Comparison of ENCODE assay signal across 8 cellular contexts in genomic region chr5:31530541-31531265, GRCh38. TPM values are rescaled to one million over a fixed set of nuclear protein-coding genes. Genes with fewer than 3 reads are reported as not detected.
DNase-seq lines count a peak whose midpoint lies in the region; ATAC-seq and TF ChIP-seq lines count a peak whose summit lies in the region.

No MANE protein-coding gene starts in this region.

- DNase-seq in NB4 (ENCODE audit: low read depth) (peak; percentile 71), OCI-M2 (lab: John Stamatoyannopoulos, UW; ENCODE audit: unreplicated experiment) (no peak), T-helper 9 cell (no peak), medulla oblongata (ENCODE audit: extremely low spot score) (no peak)

- H3K27me3 ChIP-seq in DOHH2 (ENCODE audit: control insufficient read depth, low read length) (no peaks in the 10 kb centered on the region), ectodermal cell (ENCODE audit: control insufficient read depth, insufficient read depth, low read length, poor library complexity, severe bottlenecking) (no peaks in the 10 kb centered on the region), neuron (ENCODE audit: insufficient read depth, low read length) (no peaks in the 10 kb centered on the region)

- no peaks in the 10 kb centered on the region for H3K9me3 ChIP-seq in DOHH2 (ENCODE audit: control insufficient read depth, insufficient read depth, low read length)
- H3K9me3 ChIP-seq in ectodermal cell (ENCODE audit: control insufficient read depth, low read length), result no peaks in the 10 kb centered on the region
- H3K9me3 ChIP-seq in neuron (ENCODE audit: low read length), result no peaks in the 10 kb centered on the region

- no peaks in the 10 kb centered on the region for H3F3A ChIP-seq in DOHH2 (ENCODE audit: control insufficient read depth, insufficient read depth)

- no peaks in the 10 kb centered on the region for H3K9me2 ChIP-seq in DOHH2 (replicated peaks; ENCODE audit: control insufficient read depth, low read length)

- H3K79me2 ChIP-seq in DOHH2 (ENCODE audit: control insufficient read depth, low read length), result peaks cover 58% of the 10 kb centered on the region

- H3K4me1 ChIP-seq in DOHH2 (ENCODE audit: control insufficient read depth, low read length), result peaks cover 25% of the 10 kb centered on the region
- H3K4me1 ChIP-seq in ectodermal cell (ENCODE audit: control insufficient read depth, insufficient read depth, low read length), result peaks cover 15% of the 10 kb centered on the region
- H3K4me1 ChIP-seq in neuron (ENCODE audit: insufficient read depth, low read length), result peaks cover 28% of the 10 kb centered on the region

- no peak for ATAC-seq in HG03469 (IDR thresholded peaks at IDR 0.05; ENCODE audit: unreplicated experiment)

- H3K4me2 ChIP-seq in DOHH2 (ENCODE audit: low read length), result peak overlapping the region; percentile 72

- 81 to 84% methylated on average over 9 of the region's 9 CpGs for WGBS in ectodermal cell, 2 experiments

- H3K36me3 ChIP-seq in DOHH2 (ENCODE audit: control insufficient read depth, low read length) (peaks cover 62% of the 10 kb centered on the region), ectodermal cell (ENCODE audit: control insufficient read depth, insufficient read depth, low read length) (peaks cover 43% of the 10 kb centered on the region), neuron (ENCODE audit: insufficient read depth, low read length) (peaks cover 57% of the 10 kb centered on the region)

- no peak overlapping the region for H3K27ac ChIP-seq in DOHH2 (ENCODE audit: low read depth, low read length)
- no peak overlapping the region for H3K27ac ChIP-seq in ectodermal cell (ENCODE audit: insufficient read depth, low read depth, low read length, poor library complexity, severe bottlenecking)

- TF ChIP-seq POLR2A in NB4 (IDR thresholded peaks at IDR 0.05; ENCODE audit: extremely low read depth, insufficient read length), result no peak

- TF ChIP-seq CTCF in DOHH2 (IDR thresholded peaks at IDR 0.05; ENCODE audit: low read depth, low read length, poor library complexity, severe bottlenecking), result no peak
- no peak for TF ChIP-seq CTCF in NB4 (IDR thresholded peaks at IDR 0.05; ENCODE audit: low read depth, low read length)

- H4K20me1 ChIP-seq in DOHH2 (ENCODE audit: control insufficient read depth, insufficient read depth, low read depth, low read length), result no peaks in the 10 kb centered on the region

- peak overlapping the region; percentile 86 for H3K4me3 ChIP-seq in DOHH2 (ENCODE audit: low read length)
- H3K4me3 ChIP-seq in NB4 (ENCODE audit: low read depth, low read length), result peak overlapping the region; percentile 75
- H3K4me3 ChIP-seq in ectodermal cell (ENCODE audit: insufficient read depth, low read depth, low read length), result peak overlapping the region; percentile 78
- peak overlapping the region; percentile 78 for H3K4me3 ChIP-seq in neuron (ENCODE audit: low read length)

- H2AFZ ChIP-seq in neuron (ENCODE audit: low read depth, low read length), result peak overlapping the region; percentile 81

RNA-seq across cellular contexts. Expression of gene DROSHA, which starts 1.2 kb away (rescaled TPM):
- 107 TPM for polyA plus RNA-seq in ectodermal cell (2013, experiment 1 of 4)
- polyA plus RNA-seq in ectodermal cell (2013, experiment 2 of 4), result 120 TPM
- polyA plus RNA-seq in ectodermal cell (2013, experiment 3 of 4), result 87.2 TPM
- 94.8 TPM for polyA plus RNA-seq in ectodermal cell (2013, experiment 4 of 4)

RNA-seq across cellular contexts. Expression of gene C5orf22, which starts 1.4 kb away (rescaled TPM):
- polyA plus RNA-seq in ectodermal cell (2013, experiment 1 of 4), result 37.9 TPM
- 39.4 TPM for polyA plus RNA-seq in ectodermal cell (2013, experiment 2 of 4)
- polyA plus RNA-seq in ectodermal cell (2013, experiment 3 of 4), result 32.1 TPM
- 34.6 TPM for polyA plus RNA-seq in ectodermal cell (2013, experiment 4 of 4)
